ENCODE assay signal across 1 cellular context in genomic region chr17:2402517-2402916, GRCh38.
TF ChIP-seq lines count a peak whose summit lies in the region.

No MANE protein-coding gene starts in this region.

TF ChIP-seq in H1, 55 proteins besides CTCF, POLR2A, EP300 and RAD21 (continued from another document):
- no peak for TF ChIP-seq SAP30 (IDR thresholded peaks at IDR 0.05; ENCODE audit: insufficient read depth, insufficient replicate concordance, low read length)
- TF ChIP-seq ASH2L (IDR thresholded peaks at IDR 0.05; ENCODE audit: low read length): no peak
- no peak for TF ChIP-seq RNF2 (IDR thresholded peaks at IDR 0.05; ENCODE audit: borderline replicate concordance, low read depth, low read length, missing control alignments, poor library complexity, severe bottlenecking)
- no peak for TF ChIP-seq ATF3 (IDR thresholded peaks at IDR 0.05; ENCODE audit: insufficient read depth, low read depth, low read length)
- TF ChIP-seq CHD1 (IDR thresholded peaks at IDR 0.05; ENCODE audit: low read depth, low read length): no peak
- TF ChIP-seq BRCA1 (IDR thresholded peaks at IDR 0.05; ENCODE audit: low read depth, low read length): no peak
- no peak for TF ChIP-seq CBX8 (IDR thresholded peaks at IDR 0.05; ENCODE audit: borderline replicate concordance, low read depth, low read length)
- no peak for TF ChIP-seq FOSL1 (IDR thresholded peaks at IDR 0.05; ENCODE audit: insufficient read depth, low read depth, low read length)
- TF ChIP-seq ZNF274 (IDR thresholded peaks at IDR 0.05; ENCODE audit: borderline replicate concordance, extremely low read depth, low read length): no peak
